16 cellular contexts compared by ENCODE assay signal in genomic region chr1:225408249-225408648, GRCh38.
"Had no signal": no experiment of that assay in that cellular context is flagged by ENCODE, and none has a peak within 500 bp of the region (broad histone marks: within the 10 kb centered on the region; RNA-seq: fewer than 3 reads in every experiment).

No MANE protein-coding gene starts in this region.

- H3K4me2 ChIP-seq: neural progenitor cell, SK-N-SH had no signal

- H3K27ac ChIP-seq: brain microvascular endothelial cell, neural progenitor cell, pancreas, tibial nerve, VCaP had no signal

- H3K4me1 Mint-ChIP-seq: neural progenitor cell had no signal

- H3K27me3 ChIP-seq: brain microvascular endothelial cell, neural progenitor cell, pancreas, tibial nerve had no signal

- H3K9me3 ChIP-seq: pancreas, SK-N-SH, tibial nerve had no signal

- H2AFZ ChIP-seq: neural progenitor cell had no signal

- H3K27ac Mint-ChIP-seq: activated T-cell treated with anti-CD3 and anti-CD28 coated beads, Interleukin-2, amount 50 U/mL, for 72 hours; neural progenitor cell had no signal

- FAIRE-seq: pancreas had no signal

- DNase-seq: activated CD4-positive, alpha-beta T cell treated with anti-CD3 and anti-CD28 coated beads for 4 hours; activated naive CD4-positive, alpha-beta T cell treated with anti-CD3 and anti-CD28 coated beads, Interleukin-2, amount 50 U/mL, for 16 hours; activated T-cell treated with anti-CD3 and anti-CD28 coated beads, Interleukin-2, amount 50 U/mL, for 72 hours; amygdala; brain microvascular endothelial cell; cerebellar nuclear complex; dermis blood vessel endothelial cell; hippocampal formation; pancreas; SK-N-SH; stimulated activated CD4-positive, alpha-beta T cell treated with anti-CD3 and anti-CD28 coated beads, Interleukin-4, amount 100 ng/mL, for 4 hours; T-helper 1 cell had no signal

- H3K4me3 Mint-ChIP-seq: activated T-cell treated with anti-CD3 and anti-CD28 coated beads, Interleukin-2, amount 50 U/mL, for 72 hours; neural progenitor cell had no signal

- H3K4me1 ChIP-seq: tibial nerve had no signal

- H3K9ac ChIP-seq: neural progenitor cell, SK-N-SH had no signal

- ATAC-seq: activated T-cell treated with anti-CD3 and anti-CD28 coated beads, Interleukin-2, amount 50 U/mL, for 72 hours; esophagus mucosa; pancreas had no signal

- H3K4me3 ChIP-seq: neural progenitor cell, pancreas, tibial nerve had no signal

- H3K9me3 Mint-ChIP-seq: activated T-cell treated with anti-CD3 and anti-CD28 coated beads, Interleukin-2, amount 50 U/mL, for 72 hours; neural progenitor cell had no signal
